ENCODE assay signal across 8 cellular contexts in genomic region chr16:81746566-81746965, GRCh38. TPM values are rescaled to one million over a fixed set of nuclear protein-coding genes. Genes with fewer than 3 reads are reported as not detected.
DNase-seq lines count a peak whose midpoint lies in the region; ATAC-seq, FAIRE-seq and TF ChIP-seq lines count a peak whose summit lies in the region.

No MANE protein-coding gene starts in this region.

- no peak overlapping the region for H2AK5ac ChIP-seq in H9 (ENCODE audit: insufficient read length, low read length)

- H4K91ac ChIP-seq in H9 (ENCODE audit: insufficient read length, low read depth, low read length), result no peak overlapping the region

- H3K4me2 ChIP-seq in H9 (ENCODE audit: insufficient read depth, insufficient read length, low read length), result peak overlapping the region; percentile 27

- H3K14ac ChIP-seq in H9 (ENCODE audit: insufficient read depth, low read length), result no peak overlapping the region

- H2AFZ ChIP-seq in H9 (ENCODE audit: low read length), result no peak overlapping the region

- H3K56ac ChIP-seq in H9 (ENCODE audit: insufficient read length, low read depth, low read length), result no peak overlapping the region

- H4K5ac ChIP-seq in H9 (ENCODE audit: insufficient read length, low read depth, low read length), result no peak overlapping the region

- no peak overlapping the region for H2BK5ac ChIP-seq in H9 (ENCODE audit: insufficient read length, low read length)

- no peak overlapping the region for H2BK20ac ChIP-seq in H9 (ENCODE audit: low read depth, low read length, poor library complexity, severe bottlenecking)

- H3K9me3 Mint-ChIP-seq in H9, result no peaks in the 10 kb centered on the region; a peak in 1 of 5 replicates

- no peak for FAIRE-seq in pancreas (lab: Jason Lieb, UNC)

- ATAC-seq in pancreas, result no peak
- ATAC-seq in GM18502 (IDR thresholded peaks at IDR 0.05; ENCODE audit: poor library complexity, unreplicated experiment), result no peak

- H3K27me3 Mint-ChIP-seq in H9 (ENCODE audit: low read depth), result peaks cover 27% of the 10 kb centered on the region

- WGBS in H9 (ENCODE audit: extremely low coverage, insufficient read length, low lambda C conversion rate), result no CpG with 5 or more reads among the region's 5 CpGs
- WGBS in pancreas, 2 donors, result 30% methylated on average over 5 of the region's 5 CpGs

- intact Hi-C loops in pancreas (cut with DNase I), result loop anchor here in 1 of 3 donors (10.0 kb wide), 1 partner anchor 532 kb away; no protein-coding TSS in a partner anchor

- H3K4me3 ChIP-seq in WI38 (ENCODE audit: low read depth, low read length) (peak overlapping the region; percentile 32), right atrium auricular region (peak overlapping the region; percentile 27 to 46), skeletal muscle tissue (ENCODE audit: low read length in 3 of 3) (peak overlapping the region; percentile 56 to 78 (median 71)), pancreas (peak overlapping the region in 2 of 4 donors; percentile 28 to 45)

- H3K36me3 Mint-ChIP-seq in H9 (ENCODE audit: insufficient read depth in 1 of 3, low read depth in 3 of 3), result no peaks in the 10 kb centered on the region

- peaks cover 9% of the 10 kb centered on the region for H3K23me2 ChIP-seq in H9 (ENCODE audit: insufficient read length, low read depth, low read length, poor library complexity, severe bottlenecking)

- no peak overlapping the region for H3K23ac ChIP-seq in H9 (ENCODE audit: insufficient read length, low read depth, low read length)

- no peak overlapping the region for H3T11ph ChIP-seq in H9 (ENCODE audit: low read length)

- H3K27ac ChIP-seq in H9 (ENCODE audit: insufficient read length, low read depth, low read length) (no peak overlapping the region), right atrium auricular region (no peak overlapping the region), skeletal muscle tissue (ENCODE audit: low read depth, low read length) (no peak overlapping the region), pancreas (no peak overlapping the region), caudate nucleus (ENCODE audit: low read depth, low read length) (no peak overlapping the region)

- H3K9me3 ChIP-seq in H9 (ENCODE audit: control insufficient read depth, low read depth, low read length) (no peaks in the 10 kb centered on the region), right atrium auricular region (no peaks in the 10 kb centered on the region), skeletal muscle tissue (ENCODE audit: control insufficient read depth in 3 of 3, low read length in 3 of 3) (peaks cover 0 to 3% (median 0%) of the 10 kb centered on the region in 3 donors), pancreas (no peaks in the 10 kb centered on the region)

- H4K20me1 ChIP-seq in H9 (ENCODE audit: control insufficient read depth, insufficient read depth, insufficient read length), result no peaks in the 10 kb centered on the region

- H3K9ac ChIP-seq in H9 (ENCODE audit: extremely low read depth, insufficient read length, low read length) (no peak overlapping the region), skeletal muscle tissue (ENCODE audit: low read depth in 1 of 3, low read length in 3 of 3) (peak overlapping the region in 1 of 3 donors; percentile 45)

- H3K4me3 Mint-ChIP-seq in H9, result peak overlapping the region; percentile 65 to 66; a peak in 3 of 5 replicates

- H3K79me1 ChIP-seq in H9 (ENCODE audit: insufficient read depth, low read depth, low read length, poor library complexity, severe bottlenecking), result no peaks in the 10 kb centered on the region

- H3K27me3 ChIP-seq in H9 (ENCODE audit: insufficient read depth, low read length), result no peaks in the 10 kb centered on the region
- H3K27me3 ChIP-seq in right atrium auricular region, result no peaks in the 10 kb centered on the region
- peaks cover 0 to 2% (median 0%) of the 10 kb centered on the region in 3 donors for H3K27me3 ChIP-seq in skeletal muscle tissue (ENCODE audit: control insufficient read depth in 3 of 3, insufficient read depth in 3 of 3, low read length in 3 of 3)
- H3K27me3 ChIP-seq in pancreas, result no peaks in the 10 kb centered on the region

- H3K4ac ChIP-seq in H9 (ENCODE audit: low read depth, low read length), result no peak overlapping the region

- no peaks in the 10 kb centered on the region for H3K4me1 ChIP-seq in H9 (ENCODE audit: insufficient read depth, low read length)
- H3K4me1 ChIP-seq in right atrium auricular region, result peaks cover 0 to 8% of the 10 kb centered on the region in 2 donors
- H3K4me1 ChIP-seq in skeletal muscle tissue (ENCODE audit: control insufficient read depth in 3 of 3, insufficient read depth in 3 of 3, low read length in 3 of 3), result peaks cover 0 to 6% (median 0%) of the 10 kb centered on the region in 3 donors
- H3K4me1 ChIP-seq in pancreas, result no peaks in the 10 kb centered on the region

- no peak for TF ChIP-seq CTCF in H9 (conservative IDR thresholded peaks at IDR 0.05)
- no peak for TF ChIP-seq CTCF in WI38 (IDR thresholded peaks at IDR 0.05; ENCODE audit: low read depth, low read length)
- no peak for TF ChIP-seq CTCF in right atrium auricular region (IDR thresholded peaks at IDR 0.05)
- TF ChIP-seq CTCF in pancreas (IDR thresholded peaks at IDR 0.05), result no peak

- H4K8ac ChIP-seq in H9 (replicated peaks; ENCODE audit: insufficient read length, low read depth, low read length), result no peak overlapping the region

- H3K79me2 ChIP-seq in H9 (ENCODE audit: insufficient read depth, low read length), result no peaks in the 10 kb centered on the region

- H3K4me1 Mint-ChIP-seq in H9, result peaks cover 11 to 19% of the 10 kb centered on the region in 2 experiments

- DNase-seq in H9 (no peak), right atrium auricular region (ENCODE audit: low spot score) (no peak), pancreas (no peak), A172 (ENCODE audit: low spot score) (no peak), caudate nucleus (lab: John Stamatoyannopoulos, UW) (no peak)

- no peak overlapping the region for H2BK15ac ChIP-seq in H9 (ENCODE audit: low read depth, low read length)

- H3K36me3 ChIP-seq in right atrium auricular region (no peaks in the 10 kb centered on the region), skeletal muscle tissue (ENCODE audit: control insufficient read depth in 3 of 3, insufficient read depth in 3 of 3, low read length in 3 of 3) (no peaks in the 10 kb centered on the region), pancreas (no peaks in the 10 kb centered on the region)

- no peak overlapping the region for H2BK120ac ChIP-seq in H9 (ENCODE audit: low read depth, low read length, poor library complexity, severe bottlenecking)

- no peak overlapping the region for H2BK12ac ChIP-seq in H9 (ENCODE audit: insufficient read length, low read depth, low read length)

- no peak overlapping the region for H3K18ac ChIP-seq in H9 (ENCODE audit: insufficient read length, low read depth, low read length)

- no peak overlapping the region; a peak in 1 of 7 replicates for H3K27ac Mint-ChIP-seq in H9

RNA-seq across cellular contexts. Expression of gene PLCG2, which starts 32.5 kb away (rescaled TPM):
- total RNA-seq in H9 (2021), result 5.4 and 6.0 TPM in 2 replicates
- total RNA-seq in right atrium auricular region, result 10 to 100 TPM in 1 of 2 donors, 1 to 10 TPM in 1; 7.4 to 13.4 TPM
- 8.4 TPM for total RNA-seq in skeletal muscle tissue
- total RNA-seq in pancreas, result 10 to 100 TPM in 1 of 6 donors, 1 to 10 TPM in 5; 3.7 to 23.6 (median 6.8) TPM
- polyA plus RNA-seq in pancreas, result 10 to 100 TPM; 10.5 to 11.6 TPM
- 3.8 and 3.9 TPM in 2 replicates for total RNA-seq in A172 (2014; rRNA removed; shearing (Covaris generic))
